ENCODE assay signal across 1 cellular context in the genomic region with DNA sequence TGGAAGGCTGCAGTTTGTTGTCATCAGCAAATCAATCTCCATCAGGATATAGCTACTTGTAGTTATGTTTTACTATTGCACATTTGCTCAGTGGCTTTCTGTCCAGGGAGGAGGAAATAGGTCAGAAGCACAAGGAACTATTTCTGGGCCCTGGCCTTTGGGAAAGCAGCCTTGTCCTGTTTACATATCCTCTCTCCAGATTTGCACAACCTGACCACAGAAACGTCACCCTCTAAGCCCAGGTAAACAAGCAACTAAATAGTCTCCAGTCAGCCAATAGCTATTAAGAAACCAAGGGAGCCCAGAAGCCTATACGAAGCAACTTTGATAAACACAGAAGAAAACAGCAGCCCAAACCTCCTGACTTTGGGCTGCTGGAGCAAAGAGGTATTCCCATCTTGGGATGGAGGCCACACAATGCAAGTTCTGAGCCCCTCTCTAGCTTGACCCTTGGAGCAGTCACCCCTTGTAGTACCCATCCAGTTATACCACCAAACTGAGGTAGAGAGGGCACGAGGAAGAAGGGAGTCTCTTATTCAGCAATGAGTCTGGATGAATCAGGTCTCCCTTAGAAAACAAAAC.
TF ChIP-seq lines count a peak whose summit lies in the region.

No MANE protein-coding gene starts in this region.

TF ChIP-seq in HepG2, 621 proteins besides CTCF, POLR2A, EP300 and RAD21 (continued from another document and continues in another):
- TF ChIP-seq, protein P1, sequence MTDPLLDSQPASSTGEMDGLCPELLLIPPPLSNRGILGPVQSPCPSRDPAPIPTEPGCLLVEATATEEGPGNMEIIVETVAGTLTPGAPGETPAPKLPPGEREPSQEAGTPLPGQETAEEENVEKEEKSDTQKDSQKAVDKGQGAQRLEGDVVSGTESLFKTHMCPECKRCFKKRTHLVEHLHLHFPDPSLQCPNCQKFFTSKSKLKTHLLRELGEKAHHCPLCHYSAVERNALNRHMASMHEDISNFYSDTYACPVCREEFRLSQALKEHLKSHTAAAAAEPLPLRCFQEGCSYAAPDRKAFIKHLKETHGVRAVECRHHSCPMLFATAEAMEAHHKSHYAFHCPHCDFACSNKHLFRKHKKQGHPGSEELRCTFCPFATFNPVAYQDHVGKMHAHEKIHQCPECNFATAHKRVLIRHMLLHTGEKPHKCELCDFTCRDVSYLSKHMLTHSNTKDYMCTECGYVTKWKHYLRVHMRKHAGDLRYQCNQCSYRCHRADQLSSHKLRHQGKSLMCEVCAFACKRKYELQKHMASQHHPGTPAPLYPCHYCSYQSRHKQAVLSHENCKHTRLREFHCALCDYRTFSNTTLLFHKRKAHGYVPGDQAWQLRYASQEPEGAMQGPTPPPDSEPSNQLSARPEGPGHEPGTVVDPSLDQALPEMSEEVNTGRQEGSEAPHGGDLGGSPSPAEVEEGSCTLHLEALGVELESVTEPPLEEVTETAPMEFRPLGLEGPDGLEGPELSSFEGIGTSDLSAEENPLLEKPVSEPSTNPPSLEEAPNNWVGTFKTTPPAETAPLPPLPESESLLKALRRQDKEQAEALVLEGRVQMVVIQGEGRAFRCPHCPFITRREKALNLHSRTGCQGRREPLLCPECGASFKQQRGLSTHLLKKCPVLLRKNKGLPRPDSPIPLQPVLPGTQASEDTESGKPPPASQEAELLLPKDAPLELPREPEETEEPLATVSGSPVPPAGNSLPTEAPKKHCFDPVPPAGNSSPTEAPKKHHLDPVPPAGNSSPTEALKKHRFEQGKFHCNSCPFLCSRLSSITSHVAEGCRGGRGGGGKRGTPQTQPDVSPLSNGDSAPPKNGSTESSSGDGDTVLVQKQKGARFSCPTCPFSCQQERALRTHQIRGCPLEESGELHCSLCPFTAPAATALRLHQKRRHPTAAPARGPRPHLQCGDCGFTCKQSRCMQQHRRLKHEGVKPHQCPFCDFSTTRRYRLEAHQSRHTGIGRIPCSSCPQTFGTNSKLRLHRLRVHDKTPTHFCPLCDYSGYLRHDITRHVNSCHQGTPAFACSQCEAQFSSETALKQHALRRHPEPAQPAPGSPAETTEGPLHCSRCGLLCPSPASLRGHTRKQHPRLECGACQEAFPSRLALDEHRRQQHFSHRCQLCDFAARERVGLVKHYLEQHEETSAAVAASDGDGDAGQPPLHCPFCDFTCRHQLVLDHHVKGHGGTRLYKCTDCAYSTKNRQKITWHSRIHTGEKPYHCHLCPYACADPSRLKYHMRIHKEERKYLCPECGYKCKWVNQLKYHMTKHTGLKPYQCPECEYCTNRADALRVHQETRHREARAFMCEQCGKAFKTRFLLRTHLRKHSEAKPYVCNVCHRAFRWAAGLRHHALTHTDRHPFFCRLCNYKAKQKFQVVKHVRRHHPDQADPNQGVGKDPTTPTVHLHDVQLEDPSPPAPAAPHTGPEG (CRISPR knock-in tag; IDR thresholded peaks at IDR 0.05) = no peak
- TF ChIP-seq CREB1 (IDR thresholded peaks at IDR 0.05) (peak; percentile 38; the same call in 1 of the 2 replicates), CREB1 (CRISPR knock-in tag; IDR thresholded peaks at IDR 0.05) (peak; percentile 53; the same call in 1 of the 2 replicates), ZMYM4 (CRISPR knock-in tag; IDR thresholded peaks at IDR 0.05) (0 out of 2 replicates have a peak, but pooled peaks have one; percentile 22), ZFYVE20 (CRISPR knock-in tag; IDR thresholded peaks at IDR 0.05; ENCODE audit: borderline replicate concordance, low read depth) (no peak), ZNF788 (CRISPR knock-in tag; IDR thresholded peaks at IDR 0.05; ENCODE audit: borderline replicate concordance) (no peak), TBX2 (CRISPR knock-in tag; IDR thresholded peaks at IDR 0.05; ENCODE audit: borderline replicate concordance) (0 out of 2 replicates have a peak, but pooled peaks have one; percentile 17), SMAD3 (CRISPR knock-in tag; IDR thresholded peaks at IDR 0.05) (no peak), ZFP36L2 (CRISPR knock-in tag; IDR thresholded peaks at IDR 0.05) (no peak), SSRP1 (CRISPR knock-in tag; IDR thresholded peaks at IDR 0.05) (0 out of 2 replicates have a peak, but pooled peaks have one; percentile 44), ZNF619 (CRISPR knock-in tag; IDR thresholded peaks at IDR 0.05) (no peak), ZSCAN22 (CRISPR knock-in tag; IDR thresholded peaks at IDR 0.05) (no peak), GMEB2 (CRISPR knock-in tag; IDR thresholded peaks at IDR 0.05; ENCODE audit: low read depth) (no peak), RFXAP (CRISPR knock-in tag; IDR thresholded peaks at IDR 0.05; ENCODE audit: borderline replicate concordance) (no peak), ZNF747 (CRISPR knock-in tag; IDR thresholded peaks at IDR 0.05; ENCODE audit: borderline replicate concordance) (no peak), ZNF768 (CRISPR knock-in tag; IDR thresholded peaks at IDR 0.05) (no peak), KDM6A (CRISPR knock-in tag; IDR thresholded peaks at IDR 0.05; ENCODE audit: low read depth) (no peak), SAP130 (CRISPR knock-in tag; IDR thresholded peaks at IDR 0.05; ENCODE audit: low read depth) (peak; percentile 43), ZXDC (CRISPR knock-in tag; IDR thresholded peaks at IDR 0.05) (no peak), RELA (CRISPR knock-in tag; IDR thresholded peaks at IDR 0.05) (no peak), ETV6 (CRISPR knock-in tag; conservative IDR thresholded peaks at IDR 0.05) (no peak), CBFB (CRISPR knock-in tag; IDR thresholded peaks at IDR 0.05) (peak; percentile 82), BCL3 (CRISPR knock-in tag; IDR thresholded peaks at IDR 0.05) (no peak), ATF1 (CRISPR knock-in tag; IDR thresholded peaks at IDR 0.05) (0 out of 2 replicates have a peak, but pooled peaks have one; percentile 14), FOSL2 (CRISPR knock-in tag; IDR thresholded peaks at IDR 0.05) (peak; percentile 58), CEBPB (IDR thresholded peaks at IDR 0.05; ENCODE audit: borderline replicate concordance, low read depth, low read length) (peak; percentile 73; the same call in 1 of the 2 replicates), NPAS2 (CRISPR knock-in tag; IDR thresholded peaks at IDR 0.05; ENCODE audit: borderline replicate concordance) (no peak), BCL6 (CRISPR knock-in tag; IDR thresholded peaks at IDR 0.05) (peak; percentile 52; the same call in 1 of the 2 replicates), AHR (CRISPR knock-in tag; IDR thresholded peaks at IDR 0.05) (no peak), TEAD3 (CRISPR knock-in tag; optimal IDR thresholded peaks at IDR 0.05; ENCODE audit: borderline replicate concordance) (peak; percentile 57), PLSCR1 (CRISPR knock-in tag; IDR thresholded peaks at IDR 0.05; ENCODE audit: borderline replicate concordance) (no peak), HOMEZ (CRISPR knock-in tag; IDR thresholded peaks at IDR 0.05; ENCODE audit: low read depth) (0 out of 2 replicates have a peak, but pooled peaks have one; percentile 38), ZNF331 (CRISPR knock-in tag; IDR thresholded peaks at IDR 0.05) (no peak), GPN1 (CRISPR knock-in tag; IDR thresholded peaks at IDR 0.05; ENCODE audit: borderline replicate concordance) (no peak), ZNF232 (CRISPR knock-in tag; IDR thresholded peaks at IDR 0.05; ENCODE audit: borderline replicate concordance) (no peak), ZNF557 (CRISPR knock-in tag; IDR thresholded peaks at IDR 0.05) (no peak), ZNF296 (CRISPR knock-in tag; conservative IDR thresholded peaks at IDR 0.05) (no peak), ZBTB8A (CRISPR knock-in tag; IDR thresholded peaks at IDR 0.05; ENCODE audit: borderline replicate concordance, low read depth) (no peak), ZNF772 (CRISPR knock-in tag; IDR thresholded peaks at IDR 0.05) (no peak)
- TF ChIP-seq, protein P2, sequence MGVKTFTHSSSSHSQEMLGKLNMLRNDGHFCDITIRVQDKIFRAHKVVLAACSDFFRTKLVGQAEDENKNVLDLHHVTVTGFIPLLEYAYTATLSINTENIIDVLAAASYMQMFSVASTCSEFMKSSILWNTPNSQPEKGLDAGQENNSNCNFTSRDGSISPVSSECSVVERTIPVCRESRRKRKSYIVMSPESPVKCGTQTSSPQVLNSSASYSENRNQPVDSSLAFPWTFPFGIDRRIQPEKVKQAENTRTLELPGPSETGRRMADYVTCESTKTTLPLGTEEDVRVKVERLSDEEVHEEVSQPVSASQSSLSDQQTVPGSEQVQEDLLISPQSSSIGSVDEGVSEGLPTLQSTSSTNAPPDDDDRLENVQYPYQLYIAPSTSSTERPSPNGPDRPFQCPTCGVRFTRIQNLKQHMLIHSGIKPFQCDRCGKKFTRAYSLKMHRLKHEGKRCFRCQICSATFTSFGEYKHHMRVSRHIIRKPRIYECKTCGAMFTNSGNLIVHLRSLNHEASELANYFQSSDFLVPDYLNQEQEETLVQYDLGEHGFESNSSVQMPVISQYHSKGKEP (CRISPR knock-in tag; IDR thresholded peaks at IDR 0.05) = no peak
- TF ChIP-seq, protein P3, sequence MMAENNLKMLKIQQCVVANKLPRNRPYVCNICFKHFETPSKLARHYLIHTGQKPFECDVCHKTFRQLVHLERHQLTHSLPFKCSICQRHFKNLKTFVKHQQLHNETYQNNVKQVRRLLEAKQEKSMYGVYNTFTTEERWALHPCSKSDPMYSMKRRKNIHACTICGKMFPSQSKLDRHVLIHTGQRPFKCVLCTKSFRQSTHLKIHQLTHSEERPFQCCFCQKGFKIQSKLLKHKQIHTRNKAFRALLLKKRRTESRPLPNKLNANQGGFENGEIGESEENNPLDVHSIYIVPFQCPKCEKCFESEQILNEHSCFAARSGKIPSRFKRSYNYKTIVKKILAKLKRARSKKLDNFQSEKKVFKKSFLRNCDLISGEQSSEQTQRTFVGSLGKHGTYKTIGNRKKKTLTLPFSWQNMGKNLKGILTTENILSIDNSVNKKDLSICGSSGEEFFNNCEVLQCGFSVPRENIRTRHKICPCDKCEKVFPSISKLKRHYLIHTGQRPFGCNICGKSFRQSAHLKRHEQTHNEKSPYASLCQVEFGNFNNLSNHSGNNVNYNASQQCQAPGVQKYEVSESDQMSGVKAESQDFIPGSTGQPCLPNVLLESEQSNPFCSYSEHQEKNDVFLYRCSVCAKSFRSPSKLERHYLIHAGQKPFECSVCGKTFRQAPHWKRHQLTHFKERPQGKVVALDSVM (CRISPR knock-in tag; IDR thresholded peaks at IDR 0.05) = no peak
- TF ChIP-seq, protein P4, sequence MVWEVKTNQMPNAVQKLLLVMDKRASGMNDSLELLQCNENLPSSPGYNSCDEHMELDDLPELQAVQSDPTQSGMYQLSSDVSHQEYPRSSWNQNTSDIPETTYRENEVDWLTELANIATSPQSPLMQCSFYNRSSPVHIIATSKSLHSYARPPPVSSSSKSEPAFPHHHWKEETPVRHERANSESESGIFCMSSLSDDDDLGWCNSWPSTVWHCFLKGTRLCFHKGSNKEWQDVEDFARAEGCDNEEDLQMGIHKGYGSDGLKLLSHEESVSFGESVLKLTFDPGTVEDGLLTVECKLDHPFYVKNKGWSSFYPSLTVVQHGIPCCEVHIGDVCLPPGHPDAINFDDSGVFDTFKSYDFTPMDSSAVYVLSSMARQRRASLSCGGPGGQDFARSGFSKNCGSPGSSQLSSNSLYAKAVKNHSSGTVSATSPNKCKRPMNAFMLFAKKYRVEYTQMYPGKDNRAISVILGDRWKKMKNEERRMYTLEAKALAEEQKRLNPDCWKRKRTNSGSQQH (CRISPR knock-in tag; IDR thresholded peaks at IDR 0.05; ENCODE audit: low read depth) = no peak
